Comparison of ENCODE assay signal across 8 cellular contexts in the genomic region with DNA sequence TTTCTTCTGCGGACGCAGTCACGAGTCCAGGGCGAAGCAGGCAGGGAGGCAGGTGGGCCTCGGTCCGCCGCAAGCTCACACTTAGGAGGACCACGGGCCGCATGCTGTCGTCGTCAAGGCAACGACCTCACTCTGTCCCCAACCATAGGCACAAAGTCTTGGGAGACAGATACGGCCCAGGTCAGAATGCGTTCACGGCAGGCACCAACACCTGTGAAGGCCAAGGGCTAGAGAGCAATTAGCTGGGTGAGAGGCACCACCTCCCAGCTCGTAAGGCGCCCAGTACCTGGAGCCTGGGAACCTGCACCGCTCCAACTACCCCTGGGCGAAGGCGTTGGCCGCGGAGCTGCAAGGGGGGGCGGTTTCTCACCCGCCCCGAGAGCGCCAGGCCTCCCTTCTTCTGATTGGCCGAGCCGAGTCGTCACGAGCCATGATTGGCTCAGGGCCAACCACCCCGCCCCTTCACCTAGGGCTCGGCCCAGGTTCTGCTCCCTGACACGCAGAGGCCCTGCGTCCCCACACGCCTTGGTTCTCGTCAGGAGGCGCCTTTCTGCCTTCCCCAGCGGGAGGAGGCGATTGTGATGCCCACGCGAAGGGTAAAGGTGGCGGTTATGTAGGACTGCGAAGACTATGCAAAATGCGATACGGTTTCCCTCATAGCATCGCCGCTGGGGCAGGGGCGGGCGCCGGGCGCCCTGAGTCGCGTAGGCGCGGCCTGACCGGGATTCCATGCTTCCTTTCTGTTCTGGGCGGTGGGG. TPM values are rescaled to one million over a fixed set of nuclear protein-coding genes. Genes with fewer than 3 reads are reported as not detected.
DNase-seq lines count a peak whose midpoint lies in the region; ATAC-seq lines count a peak whose summit lies in the region.

Gene CDKL2 (minus strand): TSS at position 355 of the 758 bp plus-strand sequence. CDS start 4,540 bp downstream, outside the sequence.

- DNase-seq in NCI-H2196 treated with DMSO at 0.1 percent for 48 hours (lab: John Stamatoyannopoulos, UW; ENCODE audit: unreplicated experiment) (peak; percentile 65), lung microvascular endothelial cell (ENCODE audit: low read depth in 2 of 2) (peak; percentile 58 to 59), 8988T (no peak)
- peak; percentile 85 to 89 for DNase-seq in activated CD8-positive, alpha-beta memory T cell treated with anti-CD3 and anti-CD28 coated beads for 1 hour (ENCODE audit: extremely low read depth in 1 of 2, low read depth in 1 of 2)
- DNase-seq in effector CD8-positive, alpha-beta T cell (lab: John Stamatoyannopoulos, UW) = peak; percentile 93
- peak; percentile 78 to 87 (median 85) for DNase-seq in stimulated activated CD4-positive, alpha-beta T cell treated with anti-CD3 and anti-CD28 coated beads, TNF-alpha, amount 100 ng/mL, for 1 hour (ENCODE audit: low read depth in 3 of 3, low spot score in 1 of 3)

- peak; percentile 100 for ATAC-seq in GM18502 (IDR thresholded peaks at IDR 0.05; ENCODE audit: poor library complexity, unreplicated experiment)
- peak; percentile 100 for ATAC-seq in HG02884 (IDR thresholded peaks at IDR 0.05; ENCODE audit: unreplicated experiment)

RNA-seq across cellular contexts. Expression of gene CDKL2, which starts in this region (rescaled TPM):
- under 0.01 TPM in 2 replicates for total RNA-seq in lung microvascular endothelial cell

Comparison
In these comparisons a context has a peak if more than half of its experiments do, and no peak if none do; other contexts are left out.
1. Peak in DNase-seq in lung microvascular endothelial cell; RNA of the gene not detected or under 1 TPM.